Comparison of ENCODE assay signal across 8 cellular contexts in the genomic region with DNA sequence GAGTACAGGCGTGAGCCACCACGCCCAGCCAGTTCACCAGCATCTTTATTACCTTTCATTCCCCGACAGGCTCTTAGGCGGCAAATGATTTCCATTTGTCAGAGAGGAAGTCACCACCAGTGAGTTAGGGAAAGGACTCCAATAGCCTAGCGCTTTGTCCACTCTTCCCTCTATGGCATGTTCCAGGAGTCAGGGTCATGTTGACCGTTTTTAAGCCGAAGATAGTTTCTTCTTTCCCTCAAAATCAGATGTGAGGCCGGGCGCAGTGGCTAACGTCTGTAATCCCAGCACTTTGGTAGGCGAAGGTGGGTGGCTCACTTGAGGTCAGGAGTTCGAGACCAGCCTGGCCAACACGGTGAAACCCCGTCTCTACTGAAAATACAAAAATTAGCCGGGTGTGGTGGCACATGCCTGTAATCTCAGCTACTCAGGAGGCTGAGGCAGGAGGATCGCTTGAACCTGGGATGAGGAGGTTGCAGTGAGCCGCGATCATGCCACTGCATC. TPM values are rescaled to one million over a fixed set of nuclear protein-coding genes. Genes with fewer than 3 reads are reported as not detected.
DNase-seq lines count a peak whose midpoint lies in the region; ATAC-seq and TF ChIP-seq lines count a peak whose summit lies in the region.
"Not testable (repeated sequence)": the region's sequence is repeated elsewhere in the genome, so short reads cannot be mapped to it uniquely, and the experiment has no call there.

No MANE protein-coding gene starts in this region.

- H3K9me2 ChIP-seq in neural cell (ENCODE audit: insufficient read depth, low read length): not testable (repeated sequence)

- H3K79me2 ChIP-seq in neural cell (replicated peaks; ENCODE audit: insufficient read depth, low read length): not testable (repeated sequence)

- not testable (repeated sequence) for ATAC-seq in effector memory CD8-positive, alpha-beta T cell (replicated peaks)

- H4K20me1 ChIP-seq in BLaER1; neural cell (ENCODE audit: insufficient read depth): not testable (repeated sequence)

- not testable (repeated sequence) for H3F3A ChIP-seq in neural cell (ENCODE audit: insufficient read depth, low read length, poor library complexity, severe bottlenecking)

- not testable (repeated sequence) for TF ChIP-seq RAD21 in neural cell (conservative IDR thresholded peaks at IDR 0.05)

- WGBS in HUES64: 95% methylated on average over 18 of the region's 18 CpGs

- H3K36me3 ChIP-seq in BLaER1: peaks cover 11% of the 10 kb centered on the region
- peaks cover 12% of the 10 kb centered on the region for H3K36me3 ChIP-seq in HUES64 (ENCODE audit: insufficient read depth, low read length)
- not testable (repeated sequence) for H3K36me3 ChIP-seq in iPS-18a (ENCODE audit: control insufficient read depth, low read depth, low read length); neural cell (ENCODE audit: insufficient read depth, low read length)

- not testable (repeated sequence) for TF ChIP-seq EP300 in neural cell (conservative IDR thresholded peaks at IDR 0.05; ENCODE audit: poor library complexity, severe bottlenecking)

- not testable (repeated sequence) for H3K9me3 Mint-ChIP-seq in T-helper 1 cell treated with Interleukin-12 subunit alpha and Interleukin-12 subunit beta and Interleukin-4 antibody, amounts not matched to agents 30 μg/mL and 1 μg/mL, for 36 hours; activated naive CD8-positive, alpha-beta T cell treated with anti-CD3 and anti-CD28 coated beads for 36 hours; effector memory CD8-positive, alpha-beta T cell; stimulated activated naive CD8-positive, alpha-beta T cell treated with anti-CD3 and anti-CD28 coated beads, Interleukin-15, Interleukin-2, amounts not matched to agents 100 ng/mL and 50 ng/mL, for 24 hours

- H3K4me3 Mint-ChIP-seq in T-helper 1 cell treated with Interleukin-12 subunit alpha and Interleukin-12 subunit beta and Interleukin-4 antibody, amounts not matched to agents 30 μg/mL and 1 μg/mL, for 36 hours: peak overlapping the region; percentile 21
- peak overlapping the region; percentile 94 for H3K4me3 Mint-ChIP-seq in activated naive CD8-positive, alpha-beta T cell treated with anti-CD3 and anti-CD28 coated beads for 36 hours
- peak overlapping the region; percentile 90 to 92 for H3K4me3 Mint-ChIP-seq in effector memory CD8-positive, alpha-beta T cell
- H3K4me3 Mint-ChIP-seq in stimulated activated naive CD8-positive, alpha-beta T cell treated with anti-CD3 and anti-CD28 coated beads, Interleukin-15, Interleukin-2, amounts not matched to agents 100 ng/mL and 50 ng/mL, for 24 hours: peak overlapping the region; percentile 88

- peak overlapping the region; percentile 88 for H3K4me3 ChIP-seq in BLaER1
- H3K4me3 ChIP-seq in HUES64 (ENCODE audit: low read length): peak overlapping the region; percentile 78
- peak overlapping the region; percentile 81 for H3K4me3 ChIP-seq in iPS-18a (ENCODE audit: low read length)
- peak overlapping the region; percentile 82 for H3K4me3 ChIP-seq in neural cell (ENCODE audit: low read length)

- peak overlapping the region; percentile 12 for H3K27ac Mint-ChIP-seq in T-helper 1 cell treated with Interleukin-12 subunit alpha and Interleukin-12 subunit beta and Interleukin-4 antibody, amounts not matched to agents 30 μg/mL and 1 μg/mL, for 36 hours
- H3K27ac Mint-ChIP-seq in activated naive CD8-positive, alpha-beta T cell treated with anti-CD3 and anti-CD28 coated beads for 36 hours: peak overlapping the region; percentile 97
- H3K27ac Mint-ChIP-seq in effector memory CD8-positive, alpha-beta T cell: peak overlapping the region; percentile 95 to 98
- H3K27ac Mint-ChIP-seq in stimulated activated naive CD8-positive, alpha-beta T cell treated with anti-CD3 and anti-CD28 coated beads, Interleukin-15, Interleukin-2, amounts not matched to agents 100 ng/mL and 50 ng/mL, for 24 hours: peak overlapping the region; percentile 96

- not testable (repeated sequence) for DNase-seq in activated naive CD8-positive, alpha-beta T cell treated with anti-CD3 and anti-CD28 coated beads for 36 hours; effector memory CD8-positive, alpha-beta T cell

- peaks cover 30% of the 10 kb centered on the region for H3K4me1 Mint-ChIP-seq in T-helper 1 cell treated with Interleukin-12 subunit alpha and Interleukin-12 subunit beta and Interleukin-4 antibody, amounts not matched to agents 30 μg/mL and 1 μg/mL, for 36 hours (ENCODE audit: low read depth)
- peaks cover 31% of the 10 kb centered on the region for H3K4me1 Mint-ChIP-seq in activated naive CD8-positive, alpha-beta T cell treated with anti-CD3 and anti-CD28 coated beads for 36 hours
- H3K4me1 Mint-ChIP-seq in effector memory CD8-positive, alpha-beta T cell (ENCODE audit: low read depth in 2 of 2): peaks cover 27 to 33% of the 10 kb centered on the region in 2 donors
- H3K4me1 Mint-ChIP-seq in stimulated activated naive CD8-positive, alpha-beta T cell treated with anti-CD3 and anti-CD28 coated beads, Interleukin-15, Interleukin-2, amounts not matched to agents 100 ng/mL and 50 ng/mL, for 24 hours (ENCODE audit: low read depth): peaks cover 49% of the 10 kb centered on the region

- H3K4me2 ChIP-seq in BLaER1: peak overlapping the region; percentile 91
- H3K4me2 ChIP-seq in neural cell (ENCODE audit: low read length): not testable (repeated sequence)

- H3K4me1 ChIP-seq in BLaER1: peaks cover 65% of the 10 kb centered on the region
- peaks cover 18% of the 10 kb centered on the region for H3K4me1 ChIP-seq in HUES64 (ENCODE audit: insufficient read depth, low read length)
- peaks cover 20% of the 10 kb centered on the region for H3K4me1 ChIP-seq in iPS-18a (ENCODE audit: control insufficient read depth, low read depth, low read length)

- not testable (repeated sequence) for H3K9me3 ChIP-seq in BLaER1; HUES64 (ENCODE audit: insufficient read depth, low read depth, low read length); iPS-18a (ENCODE audit: control insufficient read depth, low read depth, low read length); neural cell (ENCODE audit: low read length)

- not testable (repeated sequence) for H3K27me3 Mint-ChIP-seq in T-helper 1 cell treated with Interleukin-12 subunit alpha and Interleukin-12 subunit beta and Interleukin-4 antibody, amounts not matched to agents 30 μg/mL and 1 μg/mL, for 36 hours (ENCODE audit: low read depth); activated naive CD8-positive, alpha-beta T cell treated with anti-CD3 and anti-CD28 coated beads for 36 hours; effector memory CD8-positive, alpha-beta T cell; stimulated activated naive CD8-positive, alpha-beta T cell treated with anti-CD3 and anti-CD28 coated beads, Interleukin-15, Interleukin-2, amounts not matched to agents 100 ng/mL and 50 ng/mL, for 24 hours

- H2AFZ ChIP-seq in neural cell (ENCODE audit: low read depth, low read length): not testable (repeated sequence)

- H3K27ac ChIP-seq in BLaER1 (peak overlapping the region; percentile 94; the same call in 1 of the 2 replicates), HUES64 (ENCODE audit: low read depth, low read length) (peak overlapping the region; percentile 59), neural cell (ENCODE audit: low read length) (peak overlapping the region; percentile 90)
- H3K27ac ChIP-seq in iPS-18a (ENCODE audit: low read length): not testable (repeated sequence)

- not testable (repeated sequence) for H3K27me3 ChIP-seq in BLaER1; HUES64 (ENCODE audit: insufficient read depth, low read length); iPS-18a (ENCODE audit: control insufficient read depth, insufficient read depth, low read length); neural cell (ENCODE audit: insufficient read depth, low read depth, low read length)

- TF ChIP-seq CTCF in neural cell (IDR thresholded peaks at IDR 0.05; ENCODE audit: poor library complexity, severe bottlenecking): not testable (repeated sequence)

- H3K9ac ChIP-seq in BLaER1 (0 out of 2 replicates have a peak overlapping the region, but pooled peaks have one; percentile 32), HUES64 (ENCODE audit: low read depth, low read length) (0 out of 2 replicates have a peak overlapping the region, but pooled peaks have one; percentile 92), iPS-18a (ENCODE audit: low read length) (peak overlapping the region; percentile 93), neural cell (ENCODE audit: low read length) (peak overlapping the region; percentile 75)

- not testable (repeated sequence) for H3K36me3 Mint-ChIP-seq in T-helper 1 cell treated with Interleukin-12 subunit alpha and Interleukin-12 subunit beta and Interleukin-4 antibody, amounts not matched to agents 30 μg/mL and 1 μg/mL, for 36 hours (ENCODE audit: low read depth)
- H3K36me3 Mint-ChIP-seq in activated naive CD8-positive, alpha-beta T cell treated with anti-CD3 and anti-CD28 coated beads for 36 hours: peaks cover 15% of the 10 kb centered on the region
- H3K36me3 Mint-ChIP-seq in effector memory CD8-positive, alpha-beta T cell (ENCODE audit: insufficient read depth): peaks cover 19% of the 10 kb centered on the region
- peaks cover 21% of the 10 kb centered on the region for H3K36me3 Mint-ChIP-seq in stimulated activated naive CD8-positive, alpha-beta T cell treated with anti-CD3 and anti-CD28 coated beads, Interleukin-15, Interleukin-2, amounts not matched to agents 100 ng/mL and 50 ng/mL, for 24 hours (ENCODE audit: low read depth)

RNA-seq across cellular contexts. Expression of a gene that starts 1.6 kb away (rescaled TPM):
- polyA plus RNA-seq in HUES64 (2013, experiment 1 of 2): 38.6 TPM
- 37.2 TPM for polyA plus RNA-seq in HUES64 (2013, experiment 2 of 2)
- total RNA-seq in activated naive CD8-positive, alpha-beta T cell treated with anti-CD3 and anti-CD28 coated beads for 36 hours: 10 to 100 TPM; 58.3 to 63.6 TPM
- polyA plus RNA-seq in neural cell: 9.8 and 27.0 TPM in 2 replicates
- 10.5 and 14.6 TPM in 2 replicates for polyA minus RNA-seq in neural cell

RNA-seq across cellular contexts. Expression of a gene that starts 3.9 kb away (rescaled TPM):
- polyA plus RNA-seq in HUES64 (2013, experiment 1 of 2): 1.7 TPM
- polyA plus RNA-seq in HUES64 (2013, experiment 2 of 2): 2.2 TPM
- 10 to 100 TPM; 19.3 to 20.0 TPM for total RNA-seq in activated naive CD8-positive, alpha-beta T cell treated with anti-CD3 and anti-CD28 coated beads for 36 hours
- polyA plus RNA-seq in neural cell: 13.6 and 21.6 TPM in 2 replicates
- polyA minus RNA-seq in neural cell: 11.5 and 13.1 TPM in 2 replicates

RNA-seq across cellular contexts. Expression of a gene that starts 18.2 kb away (rescaled TPM):
- polyA plus RNA-seq in HUES64 (2013, experiment 1 of 2): 17.8 TPM
- 20.6 TPM for polyA plus RNA-seq in HUES64 (2013, experiment 2 of 2)
- 10 to 100 TPM; 20.3 to 21.5 TPM for total RNA-seq in activated naive CD8-positive, alpha-beta T cell treated with anti-CD3 and anti-CD28 coated beads for 36 hours
- 50.0 and 58.8 TPM in 2 replicates for polyA plus RNA-seq in neural cell
- 41.7 and 42.1 TPM in 2 replicates for polyA minus RNA-seq in neural cell

RNA-seq across cellular contexts. Expression of a gene that starts 18.5 kb away (rescaled TPM):
- polyA plus RNA-seq in HUES64 (2013, experiment 1 of 2): 49.6 TPM
- 53.7 TPM for polyA plus RNA-seq in HUES64 (2013, experiment 2 of 2)
- total RNA-seq in activated naive CD8-positive, alpha-beta T cell treated with anti-CD3 and anti-CD28 coated beads for 36 hours: 10 to 100 TPM; 42.1 to 43.0 TPM
- polyA plus RNA-seq in neural cell: 12.7 and 15.9 TPM in 2 replicates
- 4.6 and 9.5 TPM in 2 replicates for polyA minus RNA-seq in neural cell

RNA-seq across cellular contexts. Expression of a gene that starts 35.6 kb away (rescaled TPM):
- polyA plus RNA-seq in HUES64 (2013, experiment 1 of 2): 18.2 TPM
- 16.6 TPM for polyA plus RNA-seq in HUES64 (2013, experiment 2 of 2)
- total RNA-seq in activated naive CD8-positive, alpha-beta T cell treated with anti-CD3 and anti-CD28 coated beads for 36 hours: 10 to 100 TPM; 19.2 to 20.2 TPM
- polyA plus RNA-seq in neural cell: 24.1 and 24.8 TPM in 2 replicates
- polyA minus RNA-seq in neural cell: 33.7 and 41.9 TPM in 2 replicates

Comparison
In these comparisons a context has a peak if more than half of its experiments do, and no peak if none do; other contexts are left out.
1. H3K9ac ChIP-seq: peak in every context shown above with its lines; median percentile 93 in iPS-18a; 92 in HUES64; 75 in neural cell; 32 in BLaER1.
2. H3K27ac Mint-ChIP-seq: peak in every context shown above with its lines; median percentile 97 in activated naive CD8-positive, alpha-beta T cell treated with anti-CD3 and anti-CD28 coated beads for 36 hours; 96 in effector memory CD8-positive, alpha-beta T cell; 96 in stimulated activated naive CD8-positive, alpha-beta T cell treated with anti-CD3 and anti-CD28 coated beads, Interleukin-15, Interleukin-2, amounts not matched to agents 100 ng/mL and 50 ng/mL, for 24 hours; 12 in T-helper 1 cell treated with Interleukin-12 subunit alpha and Interleukin-12 subunit beta and Interleukin-4 antibody, amounts not matched to agents 30 μg/mL and 1 μg/mL, for 36 hours.
3. H3K4me3 Mint-ChIP-seq: peak in every context shown above with its lines; median percentile 94 in activated naive CD8-positive, alpha-beta T cell treated with anti-CD3 and anti-CD28 coated beads for 36 hours; 91 in effector memory CD8-positive, alpha-beta T cell; 88 in stimulated activated naive CD8-positive, alpha-beta T cell treated with anti-CD3 and anti-CD28 coated beads, Interleukin-15, Interleukin-2, amounts not matched to agents 100 ng/mL and 50 ng/mL, for 24 hours; 21 in T-helper 1 cell treated with Interleukin-12 subunit alpha and Interleukin-12 subunit beta and Interleukin-4 antibody, amounts not matched to agents 30 μg/mL and 1 μg/mL, for 36 hours.